9 cellular contexts compared by ENCODE assay signal in genomic region chr10:47383254-47384147, GRCh38. TPM values are rescaled to one million over a fixed set of nuclear protein-coding genes. Genes with fewer than 3 reads are reported as not detected.
A peak's percentile ranks its signal among the peaks of the same experiment; 100 is the strongest.
DNase-seq lines count a peak whose midpoint lies in the region; ATAC-seq and TF ChIP-seq lines count a peak whose summit lies in the region.
"Had no signal": no experiment of that assay in that cellular context is flagged by ENCODE, and none has a peak within 500 bp of the region (broad histone marks: within the 10 kb centered on the region; RNA-seq: fewer than 3 reads in every experiment).

No MANE protein-coding gene starts in this region.

- H3K4me1 ChIP-seq in MM.1S (ENCODE audit: low read length) (peaks cover 4% of the 10 kb centered on the region; the same call in 1 of the 2 replicates), adipocyte (ENCODE audit: control insufficient read depth, insufficient read depth, low read length) (no peaks in the 10 kb centered on the region), liver (ENCODE audit: control insufficient read depth in 4 of 4, insufficient read depth in 4 of 4, low read length in 3 of 4) (peaks cover 0 to 10% (median 3%) of the 10 kb centered on the region in 4 donors), transverse colon (peaks cover 0 to 29% (median 16%) of the 10 kb centered on the region in 4 donors)

- intact Hi-C loops in transverse colon (cut with DNase I; ENCODE audit: low total_unique reads), result no loop called here

- H3K4me3 ChIP-seq in MM.1S (ENCODE audit: low read length) (peak overlapping the region; percentile 86), adipocyte (ENCODE audit: low read length) (peak overlapping the region; percentile 82), liver (ENCODE audit: low read depth in 1 of 3, low read length in 3 of 3) (peak overlapping the region in 2 of 3 donors; percentile 12 to 84), transverse colon (peak overlapping the region in 3 of 4 donors; percentile 58 to 95 (median 70))

- H2AFZ ChIP-seq in MM.1S (ENCODE audit: low read length), result peak overlapping the region; percentile 89

- peaks cover 66% of the 10 kb centered on the region for H3K27me3 ChIP-seq in MM.1S (replicated peaks; ENCODE audit: insufficient read depth, low read length)
- H3K27me3 ChIP-seq in adipocyte (replicated peaks; ENCODE audit: control insufficient read depth, insufficient read depth, low read length), result peaks cover 37% of the 10 kb centered on the region
- no peaks in the 10 kb centered on the region for H3K27me3 ChIP-seq in liver (ENCODE audit: control insufficient read depth in 4 of 4, insufficient read depth in 4 of 4, low read length in 3 of 4)
- no peaks in the 10 kb centered on the region for H3K27me3 ChIP-seq in transverse colon

- no peaks in the 10 kb centered on the region for H3K79me2 ChIP-seq in MM.1S (ENCODE audit: low read length)

- H3K36me3 ChIP-seq in MM.1S (replicated peaks; ENCODE audit: insufficient read depth, low read length) (no peaks in the 10 kb centered on the region), adipocyte (ENCODE audit: control insufficient read depth, insufficient read depth, low read length, severe bottlenecking) (no peaks in the 10 kb centered on the region), liver (ENCODE audit: control insufficient read depth in 4 of 4, insufficient read depth in 3 of 4, low read depth in 1 of 4, low read length in 3 of 4) (no peaks in the 10 kb centered on the region), transverse colon (no peaks in the 10 kb centered on the region)

- TF ChIP-seq RAD21 in liver (IDR thresholded peaks at IDR 0.05), result no peak

- TF ChIP-seq EP300 in transverse colon (IDR thresholded peaks at IDR 0.05; ENCODE audit: low read depth), result no peak

- no peak for TF ChIP-seq POLR2A in transverse colon (IDR thresholded peaks at IDR 0.05)

- DNase-seq in DMS114 treated with DMSO at 0.1 percent for 48 hours (lab: John Stamatoyannopoulos, UW; ENCODE audit: unreplicated experiment) (peak; percentile 49), MM.1S (no peak), adipocyte (ENCODE audit: low read depth) (no peak), transverse colon (no peak), HuH-7 (ENCODE audit: low spot score) (no peak), GM13977 (ENCODE audit: low spot score) (no peak)

- no peaks in the 10 kb centered on the region for H3K9me2 ChIP-seq in MM.1S (replicated peaks; ENCODE audit: insufficient read depth, low read length)

- WGBS in liver, result 24% methylated on average over 9 of the region's 9 CpGs
- WGBS in transverse colon (ENCODE audit: low coverage in 1 of 2), 2 donors, result 10% methylated on average over 9 of the region's 9 CpGs; no CpG with 5 or more reads in 1 of the 2 donors

- peak overlapping the region; percentile 81 for H3K4me2 ChIP-seq in MM.1S (ENCODE audit: low read depth, low read length)

- ATAC-seq in HG03439 (IDR thresholded peaks at IDR 0.05; ENCODE audit: unreplicated experiment), result no peak

- TF ChIP-seq CTCF in MM.1S (IDR thresholded peaks at IDR 0.05; ENCODE audit: low read length) (no peak), liver (IDR thresholded peaks at IDR 0.05; ENCODE audit: low read depth, low read length, missing input control) (no peak), transverse colon (IDR thresholded peaks at IDR 0.05) (no peak), GM13977 (IDR thresholded peaks at IDR 0.05; ENCODE audit: extremely low read depth, insufficient read depth, missing control alignments) (no peak)

- in situ Hi-C loops in transverse colon (cut with MboI; ENCODE audit: low pct_ligation_motif_present in 1 of 4, low pct_unique_long_range_greater_than_20kb in 1 of 4, low sequenced_read_pairs in 3 of 4) (loop anchor here in 3 of 4 donors (5.0 to 25.0 kb wide), 3 partner anchors 1096 to 1279 kb away; partner anchors contain the start of gene ANTXRL (in 1 of the 3)), GM13977 (cut with MboI; ENCODE audit: low pct_unique_long_range_greater_than_20kb, low sequenced_read_pairs, unreplicated experiment) (loop anchor here (25.0 kb wide), 1 partner anchor 1096 kb away; the partner anchor contains the start of gene ANTXRL)

- no peak overlapping the region for H3K27ac ChIP-seq in MM.1S (ENCODE audit: low read length)
- H3K27ac ChIP-seq in liver (ENCODE audit: low read depth in 1 of 2, low read length in 2 of 2), result no peak overlapping the region
- peak overlapping the region in 3 of 4 donors; percentile 82 to 85 (median 83) for H3K27ac ChIP-seq in transverse colon

- H4K20me1 ChIP-seq in MM.1S (ENCODE audit: insufficient read depth, low read length), result no peaks in the 10 kb centered on the region; the same call in 1 of the 2 replicates

- H3F3A ChIP-seq in MM.1S (ENCODE audit: insufficient read depth, low read length), result no peaks in the 10 kb centered on the region

- H3K9me3 ChIP-seq in MM.1S (replicated peaks; ENCODE audit: insufficient read depth, low read length) (no peaks in the 10 kb centered on the region), adipocyte (ENCODE audit: control insufficient read depth, low read length) (no peaks in the 10 kb centered on the region), liver (ENCODE audit: control insufficient read depth in 4 of 4, low read length in 3 of 4) (no peaks in the 10 kb centered on the region), transverse colon (no peaks in the 10 kb centered on the region)

- no peak overlapping the region for H3K9ac ChIP-seq in MM.1S (ENCODE audit: low read length)
- no peak overlapping the region for H3K9ac ChIP-seq in adipocyte (ENCODE audit: low read length)
- no peak overlapping the region for H3K9ac ChIP-seq in liver (ENCODE audit: low read depth in 1 of 2, low read length in 2 of 2)

TF ChIP-seq in liver, 16 proteins besides CTCF, POLR2A, EP300 and RAD21:
- TF ChIP-seq GABPA (IDR thresholded peaks at IDR 0.05 in 1 of 2, conservative IDR thresholded peaks at IDR 0.05 in 1 of 2) (no peak), TAF1 (conservative IDR thresholded peaks at IDR 0.05) (no peak), EGR1 (IDR thresholded peaks at IDR 0.05; ENCODE audit: low read depth in 2 of 2) (no peak), FOXA2 (IDR thresholded peaks at IDR 0.05) (no peak), HNF4G (IDR thresholded peaks at IDR 0.05) (no peak), YY1 (IDR thresholded peaks at IDR 0.05) (no peak), RXRA (IDR thresholded peaks at IDR 0.05) (no peak), SP1 (IDR thresholded peaks at IDR 0.05) (no peak), FOXA1 (IDR thresholded peaks at IDR 0.05) (no peak), ZBTB33 (IDR thresholded peaks at IDR 0.05) (no peak), HNF4A (conservative IDR thresholded peaks at IDR 0.05) (no peak), NR2F2 (IDR thresholded peaks at IDR 0.05) (no peak), JUND (IDR thresholded peaks at IDR 0.05) (no peak), MAX (IDR thresholded peaks at IDR 0.05) (no peak)
- TF ChIP-seq, protein P1, sequence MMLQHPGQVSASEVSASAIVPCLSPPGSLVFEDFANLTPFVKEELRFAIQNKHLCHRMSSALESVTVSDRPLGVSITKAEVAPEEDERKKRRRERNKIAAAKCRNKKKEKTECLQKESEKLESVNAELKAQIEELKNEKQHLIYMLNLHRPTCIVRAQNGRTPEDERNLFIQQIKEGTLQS (IDR thresholded peaks at IDR 0.05), result no peak
- TF ChIP-seq, protein P2, sequence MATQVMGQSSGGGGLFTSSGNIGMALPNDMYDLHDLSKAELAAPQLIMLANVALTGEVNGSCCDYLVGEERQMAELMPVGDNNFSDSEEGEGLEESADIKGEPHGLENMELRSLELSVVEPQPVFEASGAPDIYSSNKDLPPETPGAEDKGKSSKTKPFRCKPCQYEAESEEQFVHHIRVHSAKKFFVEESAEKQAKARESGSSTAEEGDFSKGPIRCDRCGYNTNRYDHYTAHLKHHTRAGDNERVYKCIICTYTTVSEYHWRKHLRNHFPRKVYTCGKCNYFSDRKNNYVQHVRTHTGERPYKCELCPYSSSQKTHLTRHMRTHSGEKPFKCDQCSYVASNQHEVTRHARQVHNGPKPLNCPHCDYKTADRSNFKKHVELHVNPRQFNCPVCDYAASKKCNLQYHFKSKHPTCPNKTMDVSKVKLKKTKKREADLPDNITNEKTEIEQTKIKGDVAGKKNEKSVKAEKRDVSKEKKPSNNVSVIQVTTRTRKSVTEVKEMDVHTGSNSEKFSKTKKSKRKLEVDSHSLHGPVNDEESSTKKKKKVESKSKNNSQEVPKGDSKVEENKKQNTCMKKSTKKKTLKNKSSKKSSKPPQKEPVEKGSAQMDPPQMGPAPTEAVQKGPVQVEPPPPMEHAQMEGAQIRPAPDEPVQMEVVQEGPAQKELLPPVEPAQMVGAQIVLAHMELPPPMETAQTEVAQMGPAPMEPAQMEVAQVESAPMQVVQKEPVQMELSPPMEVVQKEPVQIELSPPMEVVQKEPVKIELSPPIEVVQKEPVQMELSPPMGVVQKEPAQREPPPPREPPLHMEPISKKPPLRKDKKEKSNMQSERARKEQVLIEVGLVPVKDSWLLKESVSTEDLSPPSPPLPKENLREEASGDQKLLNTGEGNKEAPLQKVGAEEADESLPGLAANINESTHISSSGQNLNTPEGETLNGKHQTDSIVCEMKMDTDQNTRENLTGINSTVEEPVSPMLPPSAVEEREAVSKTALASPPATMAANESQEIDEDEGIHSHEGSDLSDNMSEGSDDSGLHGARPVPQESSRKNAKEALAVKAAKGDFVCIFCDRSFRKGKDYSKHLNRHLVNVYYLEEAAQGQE (IDR thresholded peaks at IDR 0.05), result no peak

RNA-seq across cellular contexts. Expression of gene ZNF488, which starts 0.6 kb away (rescaled TPM):
- total RNA-seq in liver, result under 1 TPM in 1 of 2 donors, not detected in 1; 0.09 TPM
- under 1 TPM in 1 of 2 donors, not detected in 1; 0.02 TPM for polyA plus RNA-seq in liver
- under 1 TPM in 2 of 4 donors, not detected in 2; 0.41 to 0.80 TPM for total RNA-seq in transverse colon

RNA-seq across cellular contexts. Expression of gene RBP3, which starts 35.3 kb away (rescaled TPM):
- total RNA-seq in liver (not detected), transverse colon (not detected)
- not detected for polyA plus RNA-seq in liver
- total RNA-seq: RPMI7951 had no signal

Comparison
In these comparisons a context has a peak if more than half of its experiments do, and no peak if none do; other contexts are left out.
1. H3K27ac ChIP-seq: peak in transverse colon (3 of 4); none in MM.1S (single experiment) and liver (0 of 2).
2. Peak in every context shown above with its lines, with median percentiles within 50 percentile points of each other: H3K4me3 ChIP-seq.